In the genomic region with DNA sequence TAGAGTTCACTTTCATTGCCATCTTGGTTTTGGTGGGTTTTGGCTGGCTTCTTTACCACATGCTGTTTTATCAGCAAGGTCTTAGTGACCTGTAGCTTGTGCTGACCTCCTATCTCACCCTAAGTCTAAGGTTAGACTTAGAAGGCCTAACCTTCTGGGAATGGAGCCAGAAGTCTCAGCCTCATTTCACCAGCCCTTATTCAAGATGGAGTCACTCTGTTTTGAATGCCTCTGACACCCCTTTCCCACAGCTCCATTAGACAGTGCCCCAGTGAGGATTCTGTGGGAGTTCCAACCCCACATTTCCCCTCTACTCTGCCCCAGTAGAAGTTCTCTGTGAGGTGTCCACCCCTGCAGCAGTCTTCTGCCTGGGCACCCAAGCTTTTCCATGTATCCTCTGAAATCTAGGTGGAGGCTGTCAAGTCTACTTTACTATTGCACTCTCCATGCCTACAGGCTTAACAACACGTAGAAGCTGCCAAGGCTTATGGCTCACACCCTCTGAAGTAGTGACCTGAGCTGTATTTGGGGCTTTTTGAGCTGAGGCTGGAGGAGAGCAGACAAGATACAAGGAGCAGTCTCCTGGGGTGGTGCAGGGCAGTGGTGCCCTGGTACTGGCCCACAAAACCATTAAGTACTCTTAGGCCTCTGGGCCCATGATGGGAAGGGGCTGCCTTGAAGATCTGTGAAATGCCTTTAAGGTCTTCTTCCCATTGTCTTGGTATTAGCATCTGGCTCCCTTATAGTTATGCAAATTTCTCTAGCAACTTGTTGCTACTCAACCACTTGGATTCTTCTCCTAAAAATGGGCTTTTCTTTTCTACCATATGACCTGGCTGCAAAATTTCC, we compare ENCODE assay signal across 27 cellular contexts.
DNase-seq lines count a peak whose midpoint lies in the region; ATAC-seq, FAIRE-seq and TF ChIP-seq lines count a peak whose summit lies in the region.
"Had no signal": no experiment of that assay in that cellular context is flagged by ENCODE, and none has a peak within 500 bp of the region (broad histone marks: within the 10 kb centered on the region; RNA-seq: fewer than 3 reads in every experiment).

No MANE protein-coding gene starts in this region.

- H3K9me1 ChIP-seq in K562 (ENCODE audit: control insufficient read depth, insufficient read depth, low read length), result no peaks in the 10 kb centered on the region

- no peak for FAIRE-seq in K562 (lab: Jason Lieb, UNC)
- FAIRE-seq: astrocyte had no signal

- TF ChIP-seq POLR2A in K562 (conservative IDR thresholded peaks at IDR 0.05), result peak; percentile 81

- H3K4me1 ChIP-seq in K562 (replicated peaks in 1 of 2; ENCODE audit: control insufficient read depth in 2 of 2, insufficient read depth in 2 of 2, low read length in 2 of 2) (no peaks in the 10 kb centered on the region), GM23248 (ENCODE audit: insufficient read depth) (no peaks in the 10 kb centered on the region)
- H3K4me1 ChIP-seq: gastrocnemius medialis had no signal

- H3K9me2 ChIP-seq in GM23248 (ENCODE audit: insufficient read depth), result no peaks in the 10 kb centered on the region

- H3K4me2 ChIP-seq in K562 (ENCODE audit: insufficient read depth, low read length) (no peak overlapping the region), GM23248 (ENCODE audit: unreplicated experiment) (no peak overlapping the region)

- H3K9ac ChIP-seq in K562 (ENCODE audit: insufficient read depth in 1 of 2, low read depth in 2 of 2, low read length in 2 of 2) (no peak overlapping the region), GM23248 (no peak overlapping the region)

- no peaks in the 10 kb centered on the region for H3K36me3 Mint-ChIP-seq in stimulated activated naive B cell treated with anti-CD40 and anti-IgM and Interleukin-4, amounts not matched to agents 10 μg/mL and 1 μg/mL and 100 μg/mL, for 72 hours
- H3K36me3 Mint-ChIP-seq: activated naive CD8-positive, alpha-beta T cell had no signal

- 7% methylated on average over 1 of the region's 1 CpG for WGBS in K562 (ENCODE audit: insufficient coverage, low coverage, missing lambda C conversion rate)
- 0 to 4% methylated on average over 1 of the region's 1 CpG for WGBS in GM23248 (ENCODE audit: low coverage in 1 of 2, low lambda C conversion rate in 2 of 2, missing lambda C conversion rate in 2 of 2), 2 experiments

- H3K36me3 ChIP-seq in K562 (ENCODE audit: control insufficient read depth, insufficient read depth, low read length) (no peaks in the 10 kb centered on the region), GM23248 (ENCODE audit: low read depth) (no peaks in the 10 kb centered on the region), WERI-Rb-1 (no peaks in the 10 kb centered on the region)
- H3K36me3 ChIP-seq: esophagus squamous epithelium, gastrocnemius medialis had no signal

- H3K9me3 Mint-ChIP-seq in stimulated activated naive B cell treated with anti-CD40 and anti-IgM and Interleukin-4, amounts not matched to agents 10 μg/mL and 1 μg/mL and 100 μg/mL, for 72 hours, result no peaks in the 10 kb centered on the region
- H3K9me3 Mint-ChIP-seq: CD4-positive, alpha-beta T cell had no signal

- TF ChIP-seq CTCF in K562 (IDR thresholded peaks at IDR 0.05 in 2 of 3, conservative IDR thresholded peaks at IDR 0.05 in 1 of 3; ENCODE audit: insufficient read depth in 2 of 3, low read depth in 1 of 3, low read length in 3 of 3) (no peak), WERI-Rb-1 (IDR thresholded peaks at IDR 0.05; ENCODE audit: low read depth, low read length) (no peak)

- TF ChIP-seq RAD21 in K562 (CRISPR knock-in tag; conservative IDR thresholded peaks at IDR 0.05 in 1 of 2, IDR thresholded peaks at IDR 0.05 in 1 of 2), result no peak

- BruUV-seq in K562 (replicated peaks; lab: Mats Ljungman, UMichigan), result no TSS peak

- H4K20me1 ChIP-seq in K562 (replicated peaks; ENCODE audit: control insufficient read depth, insufficient read depth, low read length) (no peaks in the 10 kb centered on the region; the same call in 1 of the 2 replicates), GM23248 (ENCODE audit: insufficient read depth) (no peaks in the 10 kb centered on the region)

- CTCF ChIA-PET in K562 (lab: Yijun Ruan, JAX; ENCODE audit: low intra/inter-chr PET ratio), result no interaction called here

- peak; percentile 23 for DNase-seq in DMS53 (lab: John Stamatoyannopoulos, UW)
- DNase-seq in DMS53 treated with DMSO at 0.1 percent for 48 hours (lab: John Stamatoyannopoulos, UW; ENCODE audit: unreplicated experiment), result no peak
- DNase-seq in HT1080 (ENCODE audit: low read depth), result peak; percentile 56
- DNase-seq in K562 (ENCODE audit: extremely low read depth in 1 of 4, low spot score in 3 of 4), result peak in 1 of 4 experiments; percentile 17
- DNase-seq in stimulated activated naive B cell treated with anti-CD40 and anti-IgM and Interleukin-4, amounts not matched to agents 10 μg/mL and 1 μg/mL and 100 μg/mL, for 72 hours, result peak; percentile 5
- no peak for DNase-seq in activated naive CD4-positive, alpha-beta T cell (lab: John Stamatoyannopoulos, UW)
- DNase-seq in GM23248, result no peak
- no peak for DNase-seq in WERI-Rb-1
- DNase-seq: 8988T; activated CD4-positive, alpha-beta T cell treated with anti-CD3 and anti-CD28 coated beads for 36 hours; activated T-cell treated with anti-CD3 and anti-CD28 coated beads for 4 hours; caudate nucleus; CD4-positive, alpha-beta T cell; esophagus squamous epithelium; gastrocnemius medialis; IMR-90; NCI-H1417 treated with DMSO at 0.1 percent for 48 hours; NCI-H2107; NCI-H446; NCI-H82; stimulated activated naive CD4-positive, alpha-beta T cell treated with Interleukin-2 at 50 U/mL for 16 hours; T-helper 2 cell had no signal

- H3K27me3 ChIP-seq in K562 (ENCODE audit: control insufficient read depth in 2 of 2, insufficient read depth in 2 of 2, low read length in 2 of 2) (no peaks in the 10 kb centered on the region; a peak in 1 of 5 replicates), GM23248 (replicated peaks; ENCODE audit: insufficient read depth) (peaks cover 24% of the 10 kb centered on the region; the same call in 1 of the 2 replicates), WERI-Rb-1 (ENCODE audit: insufficient read depth, low read depth, severe bottlenecking) (no peaks in the 10 kb centered on the region)

- in situ Hi-C loops in K562 (cut with MboI), result no loop called here
- in situ Hi-C loops in GM23248 (cut with MboI), result no loop called here

- ATAC-seq in K562, result peak; percentile 79
- ATAC-seq in stimulated activated naive B cell treated with anti-CD40 and anti-IgM and Interleukin-4, amounts not matched to agents 10 μg/mL and 1 μg/mL and 100 μg/mL, for 72 hours (replicated peaks), result peak; percentile 80 to 89
- ATAC-seq: activated CD4-positive, alpha-beta T cell treated with anti-CD3 and anti-CD28 coated beads for 36 hours; gastrocnemius medialis; left lobe of liver; sciatic nerve; SK-N-SH treated with all-trans-retinoic acid at 6 μM for 48 hours had no signal

- POLR2A ChIA-PET in K562 (lab: Yijun Ruan, JAX), result interaction anchor here (0.5 kb wide), 1 partner anchor 67 kb away, joined by 3 read pairs; no protein-coding TSS in a partner anchor

- intact Hi-C loops in K562 (cut with micrococcal nuclease), result no loop called here

- H3K27ac Mint-ChIP-seq in stimulated activated naive B cell treated with anti-CD40 and anti-IgM and Interleukin-4, amounts not matched to agents 10 μg/mL and 1 μg/mL and 100 μg/mL, for 72 hours, result peak overlapping the region; percentile 9
- H3K27ac Mint-ChIP-seq: activated CD4-positive, alpha-beta T cell treated with anti-CD3 and anti-CD28 coated beads for 36 hours; activated naive CD8-positive, alpha-beta T cell; CD4-positive, alpha-beta T cell had no signal

- H2AFZ ChIP-seq in K562 (ENCODE audit: low read depth, low read length) (no peak overlapping the region), GM23248 (no peak overlapping the region)

- H3K79me2 ChIP-seq in K562 (ENCODE audit: control insufficient read depth, insufficient read depth, low read length) (no peaks in the 10 kb centered on the region), GM23248 (ENCODE audit: insufficient read depth) (no peaks in the 10 kb centered on the region)

- peaks cover 22 to 39% of the 10 kb centered on the region in 2 donors for H3K27me3 Mint-ChIP-seq in stimulated activated naive B cell treated with anti-CD40 and anti-IgM and Interleukin-4, amounts not matched to agents 10 μg/mL and 1 μg/mL and 100 μg/mL, for 72 hours

- TF ChIP-seq EP300 in K562 (IDR thresholded peaks at IDR 0.05; ENCODE audit: low read length), result no peak

- H3K9me3 ChIP-seq in K562 (replicated peaks; ENCODE audit: control insufficient read depth, insufficient read depth, low read depth, low read length) (no peaks in the 10 kb centered on the region), GM23248 (ENCODE audit: low read depth) (no peaks in the 10 kb centered on the region), WERI-Rb-1 (ENCODE audit: severe bottlenecking) (no peaks in the 10 kb centered on the region)
- H3K9me3 ChIP-seq: esophagus squamous epithelium, gastrocnemius medialis had no signal

- H3K27ac ChIP-seq in K562 (ENCODE audit: extremely low read depth, low read depth, low read length), result no peak overlapping the region
- H3K27ac ChIP-seq in GM23248, result no peak overlapping the region
- no peak overlapping the region for H3K27ac ChIP-seq in WERI-Rb-1
- H3K27ac ChIP-seq: esophagus squamous epithelium, gastrocnemius medialis had no signal

- H3K4me1 Mint-ChIP-seq in stimulated activated naive B cell treated with anti-CD40 and anti-IgM and Interleukin-4, amounts not matched to agents 10 μg/mL and 1 μg/mL and 100 μg/mL, for 72 hours, result no peaks in the 10 kb centered on the region
- H3K4me1 Mint-ChIP-seq: activated CD4-positive, alpha-beta T cell treated with anti-CD3 and anti-CD28 coated beads for 36 hours had no signal

- no peak overlapping the region for H3K4me3 Mint-ChIP-seq in stimulated activated naive B cell treated with anti-CD40 and anti-IgM and Interleukin-4, amounts not matched to agents 10 μg/mL and 1 μg/mL and 100 μg/mL, for 72 hours
- H3K4me3 Mint-ChIP-seq: activated CD4-positive, alpha-beta T cell treated with anti-CD3 and anti-CD28 coated beads for 36 hours; activated naive CD8-positive, alpha-beta T cell; CD4-positive, alpha-beta T cell had no signal

- no peaks in the 10 kb centered on the region for H3F3A ChIP-seq in GM23248 (ENCODE audit: insufficient read depth)

- H3K4me3 ChIP-seq in K562 (no peak overlapping the region), GM23248 (no peak overlapping the region), WERI-Rb-1 (ENCODE audit: low read depth, low read length) (no peak overlapping the region)
- H3K4me3 ChIP-seq: esophagus squamous epithelium, gastrocnemius medialis had no signal

TF ChIP-seq in K562, 482 proteins besides CTCF, POLR2A, EP300 and RAD21 (continues in another document):
- no peak for TF ChIP-seq ZKSCAN8 (CRISPR knock-in tag; IDR thresholded peaks at IDR 0.05)
- no peak for TF ChIP-seq ZNF23 (CRISPR knock-in tag; IDR thresholded peaks at IDR 0.05)

Comparison
In these comparisons a context has a peak if more than half of its experiments do, and no peak if none do; other contexts are left out.
1. DNase-seq: peak in DMS53 (single experiment), HT1080 (single experiment) and stimulated activated naive B cell treated with anti-CD40 and anti-IgM and Interleukin-4, amounts not matched to agents 10 μg/mL and 1 μg/mL and 100 μg/mL, for 72 hours (single experiment); none in DMS53 treated with DMSO at 0.1 percent for 48 hours (single experiment), activated naive CD4-positive, alpha-beta T cell (0 of 4), GM23248 (single experiment) and WERI-Rb-1 (single experiment).